1 cellular context compared by ENCODE assay signal in genomic region chr11:65899356-65900124, GRCh38.
TF ChIP-seq lines count a peak whose summit lies in the region.

No MANE protein-coding gene starts in this region.

TF ChIP-seq in K562, 482 proteins besides CTCF, POLR2A, EP300 and RAD21 (continued from another document and continues in another):
- peak; percentile 88 for TF ChIP-seq ARID4B (CRISPR knock-in tag; IDR thresholded peaks at IDR 0.05)
- no peak for TF ChIP-seq SP2 (IDR thresholded peaks at IDR 0.05; ENCODE audit: extremely low read depth, low read depth, low read length, poor library complexity, severe bottlenecking)
- TF ChIP-seq USF1 (CRISPR knock-in tag; IDR thresholded peaks at IDR 0.05) = peak; percentile 76
- TF ChIP-seq BCLAF1 (IDR thresholded peaks at IDR 0.05; ENCODE audit: borderline replicate concordance in 1 of 2, control insufficient read depth in 1 of 2, low read depth in 2 of 2, low read length in 1 of 2) = no peak
- TF ChIP-seq NFIX (CRISPR knock-in tag; IDR thresholded peaks at IDR 0.05; ENCODE audit: low read depth) = no peak
- TF ChIP-seq PHF8 (IDR thresholded peaks at IDR 0.05; ENCODE audit: borderline replicate concordance, low read length) = peak; percentile 32; the same call in 1 of the 2 replicates
- peak; percentile 92 for TF ChIP-seq POLR2G (IDR thresholded peaks at IDR 0.05; ENCODE audit: low read depth, low read length)
- TF ChIP-seq GABPA (tag; conservative IDR thresholded peaks at IDR 0.05; ENCODE audit: low read depth) = peak; percentile 70
- peak; percentile 77 for TF ChIP-seq HNRNPH1 (optimal IDR thresholded peaks at IDR 0.05; ENCODE audit: low read depth, low read length)
- peak; percentile 98 for TF ChIP-seq MGA (IDR thresholded peaks at IDR 0.05)
- peak; percentile 4; the same call in 1 of the 2 replicates for TF ChIP-seq SPI1 (IDR thresholded peaks at IDR 0.05; ENCODE audit: borderline replicate concordance, low read depth, low read length)
- TF ChIP-seq ZNF280B (CRISPR knock-in tag; IDR thresholded peaks at IDR 0.05) = no peak
- peak; percentile 96 for TF ChIP-seq ZNF316 (IDR thresholded peaks at IDR 0.05)
- TF ChIP-seq C11orf30 (IDR thresholded peaks at IDR 0.05; ENCODE audit: low read depth) = peak; percentile 96
- TF ChIP-seq SRSF9 (IDR thresholded peaks at IDR 0.05; ENCODE audit: borderline replicate concordance, low read depth, low read length) = no peak
- TF ChIP-seq DDX20 (tag; IDR thresholded peaks at IDR 0.05; ENCODE audit: low read depth) = no peak
- TF ChIP-seq POLR2H (tag; IDR thresholded peaks at IDR 0.05; ENCODE audit: low read depth) = no peak
- no peak for TF ChIP-seq TFAM (CRISPR knock-in tag; conservative IDR thresholded peaks at IDR 0.05)
- TF ChIP-seq FOXP1 (CRISPR knock-in tag; IDR thresholded peaks at IDR 0.05) = peak; percentile 89
- no peak for TF ChIP-seq ZNF217 (CRISPR knock-in tag; IDR thresholded peaks at IDR 0.05)
- TF ChIP-seq RFX5 (IDR thresholded peaks at IDR 0.05; ENCODE audit: low read depth, low read length) = no peak
- TF ChIP-seq RBM25 (IDR thresholded peaks at IDR 0.05; ENCODE audit: low read depth, low read length, severe bottlenecking) = no peak
- TF ChIP-seq HDAC3 (IDR thresholded peaks at IDR 0.05; ENCODE audit: borderline replicate concordance, partially characterized antibody) = peak; percentile 28
- no peak for TF ChIP-seq SNAPC5 (CRISPR knock-in tag; IDR thresholded peaks at IDR 0.05)
- TF ChIP-seq KLF6 (CRISPR knock-in tag; IDR thresholded peaks at IDR 0.05; ENCODE audit: borderline replicate concordance) = 0 out of 2 replicates have a peak, but pooled peaks have one; percentile 60
- peak; percentile 92; the same call in 1 of the 2 replicates for TF ChIP-seq SRSF3 (IDR thresholded peaks at IDR 0.05; ENCODE audit: insufficient read depth, low read length)
- TF ChIP-seq FOS (IDR thresholded peaks at IDR 0.05; ENCODE audit: extremely low read depth, insufficient read length) = peak; percentile 14
- no peak for TF ChIP-seq MECOM (CRISPR knock-in tag; IDR thresholded peaks at IDR 0.05)
- TF ChIP-seq ZNF717 (CRISPR knock-in tag; IDR thresholded peaks at IDR 0.05) = no peak
- peak; percentile 13; the same call in 1 of the 2 replicates for TF ChIP-seq MAFF (IDR thresholded peaks at IDR 0.05; ENCODE audit: low read length)
- peak; percentile 61; the same call in 1 of the 2 replicates for TF ChIP-seq CREB3 (tag; conservative IDR thresholded peaks at IDR 0.05; ENCODE audit: low read depth)
- TF ChIP-seq SRSF1 (IDR thresholded peaks at IDR 0.05; ENCODE audit: low read depth, low read length) = peak; percentile 47; the same call in 1 of the 2 replicates
- TF ChIP-seq KAT8 (IDR thresholded peaks at IDR 0.05; ENCODE audit: low read depth) = no peak
- peak; percentile 56; the same call in 1 of the 2 replicates for TF ChIP-seq MYNN (IDR thresholded peaks at IDR 0.05)
- no peak for TF ChIP-seq MYNN (CRISPR knock-in tag; IDR thresholded peaks at IDR 0.05)
- peak; percentile 65 for TF ChIP-seq ESRRA (IDR thresholded peaks at IDR 0.05; ENCODE audit: borderline replicate concordance, low read depth)
- no peak for TF ChIP-seq ATF1 (CRISPR knock-in tag; IDR thresholded peaks at IDR 0.05)
- TF ChIP-seq ATF1 (tag; IDR thresholded peaks at IDR 0.05) = peak; percentile 65; the same call in 1 of the 2 replicates
- TF ChIP-seq EP400 (IDR thresholded peaks at IDR 0.05) = peak; percentile 97
